2 cellular contexts compared by ENCODE assay signal in the genomic region with DNA sequence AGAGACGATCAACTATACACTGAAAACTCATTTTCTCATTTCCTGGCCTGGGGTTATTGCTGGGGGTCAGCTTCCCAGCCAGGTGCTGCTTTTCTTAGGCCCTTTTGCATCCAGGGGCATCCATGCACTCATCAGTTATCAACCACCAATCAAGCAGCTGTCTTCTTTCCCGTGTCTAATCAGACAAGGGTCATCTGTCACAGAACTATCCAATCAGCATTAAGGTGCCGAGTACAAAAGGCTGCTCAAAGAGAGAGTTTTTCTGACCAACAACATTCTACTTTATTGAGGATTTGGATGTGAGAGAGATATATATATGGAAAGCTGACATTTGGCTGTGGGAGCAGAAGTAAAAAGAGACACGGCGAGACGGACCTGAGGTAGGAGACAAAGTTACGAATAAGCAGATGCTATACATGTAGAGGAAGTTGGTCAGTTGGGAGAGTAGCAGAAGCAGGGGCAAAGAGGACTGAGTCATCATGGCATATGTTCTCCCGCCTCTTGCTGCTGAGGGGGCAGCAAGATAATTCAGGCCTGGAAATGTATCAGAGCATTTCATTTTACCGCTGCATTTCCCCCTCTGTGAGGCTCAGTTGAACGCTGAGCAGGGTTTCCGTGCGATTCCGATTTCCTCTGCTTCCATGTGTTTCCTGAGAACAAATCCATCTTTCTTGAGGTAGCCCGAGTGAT.
TF ChIP-seq lines count a peak whose summit lies in the region.

No MANE protein-coding gene starts in this region.

TF ChIP-seq in SK-N-SH, 30 proteins besides CTCF, POLR2A, EP300 and RAD21 (continued from another document):
- TF ChIP-seq, protein P1, sequence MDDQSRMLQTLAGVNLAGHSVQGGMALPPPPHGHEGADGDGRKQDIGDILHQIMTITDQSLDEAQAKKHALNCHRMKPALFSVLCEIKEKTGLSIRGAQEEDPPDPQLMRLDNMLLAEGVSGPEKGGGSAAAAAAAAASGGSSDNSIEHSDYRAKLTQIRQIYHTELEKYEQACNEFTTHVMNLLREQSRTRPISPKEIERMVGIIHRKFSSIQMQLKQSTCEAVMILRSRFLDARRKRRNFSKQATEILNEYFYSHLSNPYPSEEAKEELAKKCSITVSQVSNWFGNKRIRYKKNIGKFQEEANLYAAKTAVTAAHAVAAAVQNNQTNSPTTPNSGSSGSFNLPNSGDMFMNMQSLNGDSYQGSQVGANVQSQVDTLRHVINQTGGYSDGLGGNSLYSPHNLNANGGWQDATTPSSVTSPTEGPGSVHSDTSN (IDR thresholded peaks at IDR 0.05) = no peak
- TF ChIP-seq YY1 (IDR thresholded peaks at IDR 0.05; ENCODE audit: low read depth) (no peak), NFIC (IDR thresholded peaks at IDR 0.05; ENCODE audit: borderline replicate concordance) (no peak), JUND (IDR thresholded peaks at IDR 0.05) (no peak), TEAD4 (IDR thresholded peaks at IDR 0.05; ENCODE audit: borderline replicate concordance, insufficient read depth) (no peak), FOXJ3 (CRISPR knock-in tag; IDR thresholded peaks at IDR 0.05) (no peak), RXRA (IDR thresholded peaks at IDR 0.05; ENCODE audit: borderline replicate concordance, low read depth) (no peak), TAF1 (IDR thresholded peaks at IDR 0.05; ENCODE audit: borderline replicate concordance, low read depth, low read length) (no peak)
- TF ChIP-seq, protein P2, sequence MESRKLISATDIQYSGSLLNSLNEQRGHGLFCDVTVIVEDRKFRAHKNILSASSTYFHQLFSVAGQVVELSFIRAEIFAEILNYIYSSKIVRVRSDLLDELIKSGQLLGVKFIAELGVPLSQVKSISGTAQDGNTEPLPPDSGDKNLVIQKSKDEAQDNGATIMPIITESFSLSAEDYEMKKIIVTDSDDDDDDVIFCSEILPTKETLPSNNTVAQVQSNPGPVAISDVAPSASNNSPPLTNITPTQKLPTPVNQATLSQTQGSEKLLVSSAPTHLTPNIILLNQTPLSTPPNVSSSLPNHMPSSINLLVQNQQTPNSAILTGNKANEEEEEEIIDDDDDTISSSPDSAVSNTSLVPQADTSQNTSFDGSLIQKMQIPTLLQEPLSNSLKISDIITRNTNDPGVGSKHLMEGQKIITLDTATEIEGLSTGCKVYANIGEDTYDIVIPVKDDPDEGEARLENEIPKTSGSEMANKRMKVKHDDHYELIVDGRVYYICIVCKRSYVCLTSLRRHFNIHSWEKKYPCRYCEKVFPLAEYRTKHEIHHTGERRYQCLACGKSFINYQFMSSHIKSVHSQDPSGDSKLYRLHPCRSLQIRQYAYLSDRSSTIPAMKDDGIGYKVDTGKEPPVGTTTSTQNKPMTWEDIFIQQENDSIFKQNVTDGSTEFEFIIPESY (IDR thresholded peaks at IDR 0.05; ENCODE audit: borderline replicate concordance, low read depth) = no peak
- TF ChIP-seq, protein P3, sequence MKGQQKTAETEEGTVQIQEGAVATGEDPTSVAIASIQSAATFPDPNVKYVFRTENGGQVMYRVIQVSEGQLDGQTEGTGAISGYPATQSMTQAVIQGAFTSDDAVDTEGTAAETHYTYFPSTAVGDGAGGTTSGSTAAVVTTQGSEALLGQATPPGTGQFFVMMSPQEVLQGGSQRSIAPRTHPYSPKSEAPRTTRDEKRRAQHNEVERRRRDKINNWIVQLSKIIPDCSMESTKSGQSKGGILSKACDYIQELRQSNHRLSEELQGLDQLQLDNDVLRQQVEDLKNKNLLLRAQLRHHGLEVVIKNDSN (IDR thresholded peaks at IDR 0.05; ENCODE audit: borderline replicate concordance, low read depth) = no peak
- TF ChIP-seq, protein P4, sequence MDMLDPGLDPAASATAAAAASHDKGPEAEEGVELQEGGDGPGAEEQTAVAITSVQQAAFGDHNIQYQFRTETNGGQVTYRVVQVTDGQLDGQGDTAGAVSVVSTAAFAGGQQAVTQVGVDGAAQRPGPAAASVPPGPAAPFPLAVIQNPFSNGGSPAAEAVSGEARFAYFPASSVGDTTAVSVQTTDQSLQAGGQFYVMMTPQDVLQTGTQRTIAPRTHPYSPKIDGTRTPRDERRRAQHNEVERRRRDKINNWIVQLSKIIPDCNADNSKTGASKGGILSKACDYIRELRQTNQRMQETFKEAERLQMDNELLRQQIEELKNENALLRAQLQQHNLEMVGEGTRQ (IDR thresholded peaks at IDR 0.05; ENCODE audit: borderline replicate concordance, low read depth, low read length) = no peak

TF ChIP-seq in SK-N-SH treated with all-trans-retinoic acid at 6 μM for 48 hours, 23 proteins besides CTCF, POLR2A, EP300 and RAD21 (continued from another document):
- TF ChIP-seq, protein P5, sequence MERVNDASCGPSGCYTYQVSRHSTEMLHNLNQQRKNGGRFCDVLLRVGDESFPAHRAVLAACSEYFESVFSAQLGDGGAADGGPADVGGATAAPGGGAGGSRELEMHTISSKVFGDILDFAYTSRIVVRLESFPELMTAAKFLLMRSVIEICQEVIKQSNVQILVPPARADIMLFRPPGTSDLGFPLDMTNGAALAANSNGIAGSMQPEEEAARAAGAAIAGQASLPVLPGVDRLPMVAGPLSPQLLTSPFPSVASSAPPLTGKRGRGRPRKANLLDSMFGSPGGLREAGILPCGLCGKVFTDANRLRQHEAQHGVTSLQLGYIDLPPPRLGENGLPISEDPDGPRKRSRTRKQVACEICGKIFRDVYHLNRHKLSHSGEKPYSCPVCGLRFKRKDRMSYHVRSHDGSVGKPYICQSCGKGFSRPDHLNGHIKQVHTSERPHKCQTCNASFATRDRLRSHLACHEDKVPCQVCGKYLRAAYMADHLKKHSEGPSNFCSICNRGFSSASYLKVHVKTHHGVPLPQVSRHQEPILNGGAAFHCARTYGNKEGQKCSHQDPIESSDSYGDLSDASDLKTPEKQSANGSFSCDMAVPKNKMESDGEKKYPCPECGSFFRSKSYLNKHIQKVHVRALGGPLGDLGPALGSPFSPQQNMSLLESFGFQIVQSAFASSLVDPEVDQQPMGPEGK (CRISPR knock-in tag; IDR thresholded peaks at IDR 0.05; ENCODE audit: borderline replicate concordance) = no peak
- TF ChIP-seq ZNF70 (CRISPR knock-in tag; IDR thresholded peaks at IDR 0.05) (no peak), OSR1 (CRISPR knock-in tag; IDR thresholded peaks at IDR 0.05) (no peak), ZNF565 (CRISPR knock-in tag; conservative IDR thresholded peaks at IDR 0.05; ENCODE audit: low read depth) (no peak)
